22 cellular contexts compared by ENCODE assay signal in the genomic region with DNA sequence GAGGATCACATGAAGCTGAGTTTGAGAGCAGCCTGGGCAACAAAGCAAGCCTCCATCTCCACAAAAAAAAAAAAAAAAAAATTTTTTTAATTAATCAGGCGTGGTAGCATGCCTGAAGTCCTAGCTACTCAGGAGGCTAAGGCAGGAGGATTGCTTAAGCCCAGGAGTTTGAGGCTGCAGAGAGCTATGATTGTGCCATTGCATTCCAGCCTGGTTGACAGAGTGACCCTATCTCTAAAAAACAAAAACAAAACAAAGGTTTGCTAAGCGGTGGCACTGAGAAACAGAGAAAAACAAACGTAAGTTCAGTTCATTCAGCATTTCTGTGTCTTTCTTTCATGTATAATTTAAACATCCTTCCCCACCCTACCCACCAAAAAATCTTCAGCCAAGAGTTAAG.
A peak's percentile ranks its signal among the peaks of the same experiment; 100 is the strongest.
DNase-seq lines count a peak whose midpoint lies in the region; FAIRE-seq and TF ChIP-seq lines count a peak whose summit lies in the region.
"Had no signal": no experiment of that assay in that cellular context is flagged by ENCODE, and none has a peak within 500 bp of the region (broad histone marks: within the 10 kb centered on the region; RNA-seq: fewer than 3 reads in every experiment).

No MANE protein-coding gene starts in this region.

- H3K23ac ChIP-seq in trophoblast cell (ENCODE audit: low read length) = no peak overlapping the region

- no peak overlapping the region for H4K91ac ChIP-seq in trophoblast cell (ENCODE audit: low read depth, low read length)

- H3K9ac ChIP-seq in endothelial cell of umbilical vein (replicated peaks; ENCODE audit: extremely low read depth, insufficient read depth, low read length) = no peak overlapping the region
- H3K9ac ChIP-seq in trophoblast cell (ENCODE audit: low read length) = no peak overlapping the region
- H3K9ac ChIP-seq: BLaER1 treated with 17β-estradiol and CSF1 and Interleukin-3, amounts not matched to agents 10 nM and 100 nM had no signal

- H3K14ac ChIP-seq in trophoblast cell (ENCODE audit: low read length) = no peak overlapping the region

- H2BK5ac ChIP-seq in trophoblast cell (ENCODE audit: low read depth, low read length, poor library complexity) = no peak overlapping the region

- H3K4me3 ChIP-seq in AG10803 (ENCODE audit: low read length) (no peak overlapping the region), endothelial cell of umbilical vein (replicated peaks in 1 of 3; ENCODE audit: insufficient read depth in 1 of 3, low read depth in 1 of 3, low read length in 3 of 3) (no peak overlapping the region), trophoblast cell (ENCODE audit: low read depth, low read length) (no peak overlapping the region)
- H3K4me3 ChIP-seq: BLaER1 treated with 17β-estradiol and CSF1 and Interleukin-3, amounts not matched to agents 10 nM and 100 nM; GM12878 had no signal

- peak overlapping the region; percentile 56 for H4K8ac ChIP-seq in trophoblast cell (ENCODE audit: low read depth, low read length)

- no peaks in the 10 kb centered on the region for H3K9me1 ChIP-seq in endothelial cell of umbilical vein (replicated peaks; ENCODE audit: control insufficient read depth, extremely low read depth, insufficient read depth, low read length)

- H3K27ac ChIP-seq in endothelial cell of umbilical vein (ENCODE audit: insufficient read depth, low read depth, low read length) (no peak overlapping the region), trophoblast cell (ENCODE audit: low read depth, low read length) (no peak overlapping the region), substantia nigra (ENCODE audit: low read depth, low read length, poor library complexity, severe bottlenecking) (no peak overlapping the region)
- H3K27ac ChIP-seq: BLaER1 treated with 17β-estradiol and CSF1 and Interleukin-3, amounts not matched to agents 10 nM and 100 nM; C4-2B had no signal

- dilution Hi-C loops in endothelial cell of umbilical vein (cut with MboI; ENCODE audit: extremely low pct_ligation_motif_present, low sequenced_read_pairs) = no loop called here

- CTCF ChIA-PET in endothelial cell of umbilical vein (lab: Charles Lee) = interaction anchor here (0.7 to 1.4 kb wide), 2 partner anchors 172 to 184 kb away, joined by 3 to 4 read pairs; no protein-coding TSS in a partner anchor

- H3K9me3 ChIP-seq in endothelial cell of umbilical vein (replicated peaks; ENCODE audit: control insufficient read depth, insufficient read depth, low read length) (no peaks in the 10 kb centered on the region), trophoblast cell (ENCODE audit: insufficient read depth, low read depth, low read length) (no peaks in the 10 kb centered on the region)
- H3K9me3 ChIP-seq: BLaER1 treated with 17β-estradiol and CSF1 and Interleukin-3, amounts not matched to agents 10 nM and 100 nM; Caco-2 had no signal

- H3K79me1 ChIP-seq in trophoblast cell (ENCODE audit: low read length) = peaks cover 1% of the 10 kb centered on the region

- H3K27me3 ChIP-seq in endothelial cell of umbilical vein (ENCODE audit: control insufficient read depth in 2 of 2, insufficient read depth in 2 of 2, low read length in 2 of 2) (no peaks in the 10 kb centered on the region), trophoblast cell (ENCODE audit: insufficient read depth, low read length) (no peaks in the 10 kb centered on the region)
- H3K27me3 ChIP-seq: BLaER1 treated with 17β-estradiol and CSF1 and Interleukin-3, amounts not matched to agents 10 nM and 100 nM had no signal

- no peaks in the 10 kb centered on the region for H3K36me3 ChIP-seq in endothelial cell of umbilical vein (ENCODE audit: control insufficient read depth in 2 of 2, extremely low read depth in 1 of 2, insufficient read depth in 2 of 2, low read length in 2 of 2)
- H3K36me3 ChIP-seq in trophoblast cell (ENCODE audit: control insufficient read depth in 1 of 2, insufficient read depth in 2 of 2, low read length in 2 of 2) = peaks cover 0 to 2% of the 10 kb centered on the region in 2 experiments

- no peak overlapping the region for H4K12ac ChIP-seq in trophoblast cell (ENCODE audit: low read depth, low read length)

- H3K4me1 ChIP-seq in endothelial cell of umbilical vein (ENCODE audit: control insufficient read depth, extremely low read depth, insufficient read depth, low read length) (no peaks in the 10 kb centered on the region), trophoblast cell (ENCODE audit: control insufficient read depth in 1 of 2, insufficient read depth in 2 of 2, low read length in 2 of 2) (peaks cover 10 to 13% of the 10 kb centered on the region in 2 experiments)
- H3K4me1 ChIP-seq: Caco-2 had no signal

- H3K4me2 ChIP-seq in endothelial cell of umbilical vein (ENCODE audit: insufficient read depth, low read length) = no peak overlapping the region
- no peak overlapping the region for H3K4me2 ChIP-seq in trophoblast cell (ENCODE audit: low read length)
- H3K4me2 ChIP-seq: BLaER1 treated with 17β-estradiol and CSF1 and Interleukin-3, amounts not matched to agents 10 nM and 100 nM had no signal

- H3K79me2 ChIP-seq in endothelial cell of umbilical vein (ENCODE audit: control insufficient read depth, insufficient read depth, low read length) (no peaks in the 10 kb centered on the region), trophoblast cell (ENCODE audit: control insufficient read depth, insufficient read depth, low read length, poor library complexity) (no peaks in the 10 kb centered on the region)

- WGBS in trophoblast cell (ENCODE audit: extremely low coverage, insufficient coverage, insufficient read length) = no CpG with 5 or more reads among the region's 3 CpGs

- no TSS peak for BruUV-seq in endothelial cell of umbilical vein (replicated peaks; lab: Mats Ljungman, UMichigan)

- peak; percentile 43 for FAIRE-seq in endothelial cell of umbilical vein (lab: Jason Lieb, UNC)
- FAIRE-seq: A204.1, D721Med, GM12878, GM12892, GM18507 had no signal

- H2AK5ac ChIP-seq in trophoblast cell (ENCODE audit: low read length) = no peak overlapping the region

- TF ChIP-seq POLR2A in endothelial cell of umbilical vein (IDR thresholded peaks at IDR 0.05; ENCODE audit: low read depth, low read length) = no peak

- H4K20me1 ChIP-seq in endothelial cell of umbilical vein (replicated peaks; ENCODE audit: control insufficient read depth, extremely low read depth, insufficient read depth, low read length) = no peaks in the 10 kb centered on the region

- H2BK12ac ChIP-seq in trophoblast cell (ENCODE audit: low read length) = no peak overlapping the region

- H3K18ac ChIP-seq in trophoblast cell (ENCODE audit: low read length) = no peak overlapping the region

- POLR2A ChIA-PET in endothelial cell of umbilical vein (lab: Charles Lee) = no interaction called here

- no peak overlapping the region for H3K4ac ChIP-seq in trophoblast cell (ENCODE audit: low read depth, low read length)

- peak; percentile 5 for DNase-seq in AG10803 (ENCODE audit: low read depth)
- DNase-seq in endothelial cell of umbilical vein (ENCODE audit: low read depth, low spot score) = no peak
- peak; percentile 61 to 82 for DNase-seq in trophoblast cell
- no peak for DNase-seq in substantia nigra (lab: John Stamatoyannopoulos, UW)
- DNase-seq in OCI-M2 (lab: John Stamatoyannopoulos, UW; ENCODE audit: unreplicated experiment) = no peak
- DNase-seq: 8988T; ACHN; AML-193; Caco-2; Calu3; CD4-positive, alpha-beta T cell; CD8-positive, alpha-beta T cell; DND-41; EL; GDM1 had no signal

- no peak overlapping the region for H2AFZ ChIP-seq in endothelial cell of umbilical vein (ENCODE audit: low read depth, low read length)
- H2AFZ ChIP-seq in trophoblast cell (ENCODE audit: insufficient read depth, low read length, poor library complexity) = no peak overlapping the region

- TF ChIP-seq CTCF in AG10803 (conservative IDR thresholded peaks at IDR 0.05; ENCODE audit: low read length) (no peak), endothelial cell of umbilical vein (IDR thresholded peaks at IDR 0.05; ENCODE audit: extremely low read depth in 1 of 2, insufficient read depth in 1 of 2, low read depth in 1 of 2, low read length in 2 of 2) (no peak)

- intact Hi-C loops in endothelial cell of umbilical vein (cut with micrococcal nuclease) = no loop called here

- H2BK120ac ChIP-seq in trophoblast cell (ENCODE audit: insufficient read depth, low read length, poor library complexity) = no peak overlapping the region

TF ChIP-seq in endothelial cell of umbilical vein, 7 proteins besides CTCF, POLR2A, EP300 and RAD21:
- TF ChIP-seq JUN (IDR thresholded peaks at IDR 0.05; ENCODE audit: borderline replicate concordance, insufficient read depth, insufficient read length, low read depth) (no peak), EZH2 (IDR thresholded peaks at IDR 0.05; ENCODE audit: borderline replicate concordance, low read depth, low read length, severe bottlenecking) (no peak), FOS (IDR thresholded peaks at IDR 0.05; ENCODE audit: borderline replicate concordance, insufficient read depth, low read length) (no peak), MYC (IDR thresholded peaks at IDR 0.05; ENCODE audit: low read depth, low read length) (no peak), POLR2AphosphoS5 (IDR thresholded peaks at IDR 0.05; ENCODE audit: insufficient read depth, low read depth, low read length) (no peak), GATA2 (IDR thresholded peaks at IDR 0.05; ENCODE audit: insufficient read depth, insufficient read length, low read depth, low read length) (no peak)
- TF ChIP-seq, protein P1, sequence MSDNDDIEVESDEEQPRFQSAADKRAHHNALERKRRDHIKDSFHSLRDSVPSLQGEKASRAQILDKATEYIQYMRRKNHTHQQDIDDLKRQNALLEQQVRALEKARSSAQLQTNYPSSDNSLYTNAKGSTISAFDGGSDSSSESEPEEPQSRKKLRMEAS (IDR thresholded peaks at IDR 0.05; ENCODE audit: insufficient read depth, insufficient read length) = no peak

Comparison
In these comparisons a context has a peak if more than half of its experiments do, and no peak if none do; other contexts are left out.
1. DNase-seq: peak in AG10803 (single experiment) and trophoblast cell (2 of 2); none in endothelial cell of umbilical vein (single experiment), substantia nigra (0 of 49) and OCI-M2 (single experiment).